ENCODE assay signal across 9 cellular contexts in genomic region chr3:157154563-157155333, GRCh38. TPM values are rescaled to one million over a fixed set of nuclear protein-coding genes. Genes with fewer than 3 reads are reported as not detected.
DNase-seq lines count a peak whose midpoint lies in the region; ATAC-seq and TF ChIP-seq lines count a peak whose summit lies in the region.
"Had no signal": no experiment of that assay in that cellular context is flagged by ENCODE, and none has a peak within 500 bp of the region (broad histone marks: within the 10 kb centered on the region; RNA-seq: fewer than 3 reads in every experiment).

No MANE protein-coding gene starts in this region.

- peak overlapping the region; percentile 97 for H3K4me2 ChIP-seq in KMS-11

- POLR2A ChIA-PET in BJ (lab: Charles Lee), result interaction anchor here (0.6 kb wide), 2 partner anchors 21 to 310 kb away, joined by 3 read pairs; no protein-coding TSS in a partner anchor

- CTCF ChIA-PET in BJ (lab: Yijun Ruan, JAX), result interaction anchor here (0.6 to 1.8 kb wide), 3 partner anchors 16 to 1087 kb away, joined by 3 to 5 read pairs (median 5); no protein-coding TSS in a partner anchor

- H2AFZ ChIP-seq in KMS-11 (ENCODE audit: low read depth), result no peak overlapping the region

- no peaks in the 10 kb centered on the region for H3K9me3 ChIP-seq in muscle layer of duodenum (ENCODE audit: control insufficient read depth in 1 of 2, low read length in 2 of 2)

- H3K79me2 ChIP-seq in KMS-11 (ENCODE audit: insufficient read depth, low read depth), result peaks cover 99% of the 10 kb centered on the region

- H4K20me1 ChIP-seq in KMS-11 (ENCODE audit: insufficient read depth), result peaks cover 75% of the 10 kb centered on the region

- H3K27me3 Mint-ChIP-seq in central memory CD8-positive, alpha-beta T cell, result no peaks in the 10 kb centered on the region

- H3K27me3 ChIP-seq in BJ (ENCODE audit: control insufficient read depth, insufficient read depth, low read length), result no peaks in the 10 kb centered on the region
- no peaks in the 10 kb centered on the region for H3K27me3 ChIP-seq in KMS-11 (ENCODE audit: insufficient read depth, low read depth)
- no peaks in the 10 kb centered on the region for H3K27me3 ChIP-seq in muscle layer of duodenum (ENCODE audit: low read depth, low read length)

- peak overlapping the region; percentile 77 for H3K27ac Mint-ChIP-seq in central memory CD8-positive, alpha-beta T cell (ENCODE audit: low read depth)

- ATAC-seq in central memory CD8-positive, alpha-beta T cell (replicated peaks; ENCODE audit: extremely low read depth, poor library complexity, severe bottlenecking), result no peak

- peaks cover 53% of the 10 kb centered on the region for H3K4me1 Mint-ChIP-seq in central memory CD8-positive, alpha-beta T cell

- H3K4me3 ChIP-seq in BJ (ENCODE audit: low read depth, low read length) (peak overlapping the region; percentile 24), KMS-11 (IDR thresholded peaks at IDR 0.05; ENCODE audit: insufficient read depth, low read depth, low read length) (peak overlapping the region; percentile 29), muscle layer of duodenum (ENCODE audit: low read depth in 1 of 2, low read length in 2 of 2) (peak overlapping the region; percentile 80 to 81)

- H3K27ac ChIP-seq in KMS-11, result peak overlapping the region; percentile 11; the same call in 1 of the 2 replicates
- H3K27ac ChIP-seq in muscle layer of duodenum (ENCODE audit: low read length), result peak overlapping the region; percentile 13

- H3K36me3 ChIP-seq in BJ (ENCODE audit: control insufficient read depth, insufficient read depth, low read length) (peaks cover 12% of the 10 kb centered on the region), KMS-11 (ENCODE audit: insufficient read depth) (peaks cover 83% of the 10 kb centered on the region), muscle layer of duodenum (ENCODE audit: control insufficient read depth in 1 of 2, insufficient read depth in 2 of 2, low read length in 2 of 2) (peaks cover 76 to 87% of the 10 kb centered on the region in 2 donors)

- H3K36me3 Mint-ChIP-seq in central memory CD8-positive, alpha-beta T cell (ENCODE audit: insufficient read depth), result peaks cover 95% of the 10 kb centered on the region

- peak overlapping the region; percentile 76 for H3K4me3 Mint-ChIP-seq in central memory CD8-positive, alpha-beta T cell

- no peak overlapping the region for H3K9ac ChIP-seq in KMS-11

- in situ Hi-C loops in G401 (cut with HindIII; ENCODE audit: low sequenced_read_pairs), result no loop called here

- H3K4me1 ChIP-seq in KMS-11 (ENCODE audit: low read depth, poor library complexity, severe bottlenecking) (peaks cover 77% of the 10 kb centered on the region), muscle layer of duodenum (ENCODE audit: control insufficient read depth in 1 of 2, insufficient read depth in 2 of 2, low read length in 2 of 2) (peaks cover 23 to 55% of the 10 kb centered on the region in 2 donors)

- no peaks in the 10 kb centered on the region for H3K9me3 Mint-ChIP-seq in central memory CD8-positive, alpha-beta T cell

- DNase-seq in BJ (ENCODE audit: low read depth) (no peak), G401 (ENCODE audit: low spot score) (no peak), islet precursor cell (no peak), GM03348 (ENCODE audit: low spot score) (no peak)
- no peak for DNase-seq in central memory CD8-positive, alpha-beta T cell (ENCODE audit: low spot score in 2 of 2)
- no peak for DNase-seq in stimulated activated CD4-positive, alpha-beta T cell treated with anti-CD3 and anti-CD28 coated beads, Interleukin-2, amount 100 ng/mL, for 48 hours
- DNase-seq: activated CD4-positive, alpha-beta T cell treated with anti-CD3 and anti-CD28 coated beads, Interleukin-2, amount 50 U/mL, for 1 hour had no signal

- no peak for TF ChIP-seq CTCF in BJ (IDR thresholded peaks at IDR 0.05; ENCODE audit: insufficient read depth, low read depth, low read length)
- TF ChIP-seq CTCF in KMS-11 (conservative IDR thresholded peaks at IDR 0.05; ENCODE audit: low read depth, low read length), result no peak

RNA-seq across cellular contexts. Expression of gene CCNL1, which starts 5.2 kb away (rescaled TPM):
- 132 and 145 TPM in 2 replicates for polyA plus RNA-seq in BJ (2011; rRNA removed)
- polyA minus RNA-seq in BJ (2011; rRNA and poly(A)+ RNA removed), result 98.4 and 126 TPM in 2 replicates
- total RNA-seq in G401 (2014; rRNA removed; shearing (Covaris generic)), result 55.3 and 87.5 TPM in 2 replicates

Comparison
In these comparisons a context has a peak if more than half of its experiments do, and no peak if none do; other contexts are left out.
1. H3K4me3 ChIP-seq: peak in every context shown above with its lines; median percentile 80 in muscle layer of duodenum; 29 in KMS-11; 24 in BJ.